In the genomic region with DNA sequence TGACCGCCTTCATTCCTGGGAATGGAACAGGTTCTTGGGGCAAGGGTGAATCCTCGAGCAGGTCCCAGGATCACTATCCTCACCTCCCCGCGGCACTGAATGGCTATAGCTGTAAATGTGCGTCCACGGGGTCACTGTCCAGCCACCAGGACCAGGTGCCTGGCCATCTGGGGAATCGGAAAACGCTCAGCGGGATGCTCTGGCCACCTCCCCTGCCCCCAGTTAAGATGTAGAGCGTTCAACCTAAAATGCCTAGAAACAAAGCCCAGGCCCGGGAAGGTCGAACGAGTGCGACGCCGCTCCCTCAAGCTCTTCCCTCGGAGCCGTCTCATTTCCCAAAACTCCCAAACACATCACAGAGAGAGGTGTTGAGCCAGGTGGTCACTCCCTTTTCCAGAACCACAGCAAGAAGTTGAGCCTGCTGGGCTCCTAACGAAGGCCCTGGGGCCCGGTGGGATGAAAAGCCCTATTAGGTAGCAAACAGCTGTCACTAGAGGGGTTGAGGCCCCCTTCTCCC, we compare ENCODE assay signal across 8 cellular contexts. TPM values are rescaled to one million over a fixed set of nuclear protein-coding genes. Genes with fewer than 3 reads are reported as not detected.
DNase-seq lines count a peak whose midpoint lies in the region; ATAC-seq and TF ChIP-seq lines count a peak whose summit lies in the region.

No MANE protein-coding gene starts in this region.

- peak; percentile 34 for DNase-seq in GM23248
- DNase-seq in activated T-helper 1 cell treated with anti-CD3 and anti-CD28 coated beads, Interleukin-12 subunit alpha, Interleukin-12 subunit beta, Interleukin-2, Interleukin-4 antibody, amounts not matched to agents 30 ng/mL and 10 ng/mL and 1 ng/mL, durations not matched to agents 14 hours and 24 hours and 36 hours (ENCODE audit: low spot score), result no peak
- DNase-seq in heart right ventricle, result no peak
- DNase-seq in gastrocnemius medialis, result no peak
- DNase-seq in COLO668 (lab: John Stamatoyannopoulos, UW; ENCODE audit: unreplicated experiment), result no peak
- DNase-seq in NCI-H1092 (lab: John Stamatoyannopoulos, UW), result no peak
- DNase-seq in NCI-H2227 (lab: John Stamatoyannopoulos, UW; ENCODE audit: unreplicated experiment), result no peak

- peaks cover 13% of the 10 kb centered on the region for H3F3A ChIP-seq in GM23248 (ENCODE audit: insufficient read depth)

- intact Hi-C loops in activated T-helper 1 cell treated with anti-CD3 and anti-CD28 coated beads, Interleukin-12 subunit alpha, Interleukin-12 subunit beta, Interleukin-2, Interleukin-4 antibody, amounts not matched to agents 30 ng/mL and 10 ng/mL and 1 ng/mL, durations not matched to agents 14 hours and 24 hours and 36 hours (cut with micrococcal nuclease), result loop anchor here (1.0 kb wide), 8 partner anchors 19 to 923 kb away; a partner anchor contains a TSS
- intact Hi-C loops in heart right ventricle (cut with DNase I) (loop anchor here in 4 of 10 donors (1.0 to 10.0 kb wide), 4 partner anchors 17 to 249 kb away; a partner anchor contains a TSS), gastrocnemius medialis (cut with DNase I; ENCODE audit: low total_unique reads) (loop anchor here (1.0 to 10.0 kb wide), 6 partner anchors 19 to 1049 kb away; a partner anchor contains a TSS)

- peaks cover 84% of the 10 kb centered on the region for H3K79me2 ChIP-seq in GM23248 (ENCODE audit: insufficient read depth)

- H2AFZ ChIP-seq in GM23248, result peak overlapping the region; percentile 66

- TF ChIP-seq CTCF in heart right ventricle (IDR thresholded peaks at IDR 0.05) (no peak), gastrocnemius medialis (IDR thresholded peaks at IDR 0.05 in 4 of 5, conservative IDR thresholded peaks at IDR 0.05 in 1 of 5) (no peak)

- H3K27me3 ChIP-seq in GM23248 (replicated peaks; ENCODE audit: insufficient read depth) (no peaks in the 10 kb centered on the region), heart right ventricle (no peaks in the 10 kb centered on the region), gastrocnemius medialis (no peaks in the 10 kb centered on the region)

- H3K27ac ChIP-seq in GM23248 (peak overlapping the region; percentile 59), heart right ventricle (peak overlapping the region; percentile 94 to 99 (median 96)), gastrocnemius medialis (peak overlapping the region; percentile 91 to 98 (median 96))

- peak overlapping the region; percentile 74 for H3K4me2 ChIP-seq in GM23248 (ENCODE audit: unreplicated experiment)

- H3K4me3 ChIP-seq in GM23248, result peak overlapping the region; percentile 88
- peak overlapping the region; percentile 70 to 98 (median 92) for H3K4me3 ChIP-seq in heart right ventricle
- H3K4me3 ChIP-seq in gastrocnemius medialis, result peak overlapping the region; percentile 74 to 98 (median 92)

- H3K27me3 Mint-ChIP-seq in activated T-helper 1 cell treated with anti-CD3 and anti-CD28 coated beads, Interleukin-12 subunit alpha, Interleukin-12 subunit beta, Interleukin-2, Interleukin-4 antibody, amounts not matched to agents 30 ng/mL and 10 ng/mL and 1 ng/mL, durations not matched to agents 14 hours and 24 hours and 36 hours (ENCODE audit: insufficient read depth), result no peaks in the 10 kb centered on the region

- H3K36me3 Mint-ChIP-seq in activated T-helper 1 cell treated with anti-CD3 and anti-CD28 coated beads, Interleukin-12 subunit alpha, Interleukin-12 subunit beta, Interleukin-2, Interleukin-4 antibody, amounts not matched to agents 30 ng/mL and 10 ng/mL and 1 ng/mL, durations not matched to agents 14 hours and 24 hours and 36 hours (ENCODE audit: low read depth), result peaks cover 2% of the 10 kb centered on the region

- H3K4me1 Mint-ChIP-seq in activated T-helper 1 cell treated with anti-CD3 and anti-CD28 coated beads, Interleukin-12 subunit alpha, Interleukin-12 subunit beta, Interleukin-2, Interleukin-4 antibody, amounts not matched to agents 30 ng/mL and 10 ng/mL and 1 ng/mL, durations not matched to agents 14 hours and 24 hours and 36 hours (ENCODE audit: low read depth), result peaks cover 38% of the 10 kb centered on the region

- H3K9me3 ChIP-seq in GM23248 (ENCODE audit: low read depth) (no peaks in the 10 kb centered on the region), heart right ventricle (peaks cover 0 to 10% (median 0%) of the 10 kb centered on the region in 11 donors), gastrocnemius medialis (no peaks in the 10 kb centered on the region)

- no peaks in the 10 kb centered on the region for H3K36me3 ChIP-seq in GM23248 (ENCODE audit: low read depth)
- peaks cover 0 to 24% (median 4%) of the 10 kb centered on the region in 9 donors for H3K36me3 ChIP-seq in heart right ventricle
- peaks cover 0 to 1% of the 10 kb centered on the region in 2 donors for H3K36me3 ChIP-seq in gastrocnemius medialis

- no peak for ATAC-seq in heart right ventricle
- ATAC-seq in gastrocnemius medialis, result no peak
- ATAC-seq in HG03025 (IDR thresholded peaks at IDR 0.05; ENCODE audit: low FRiP score, unreplicated experiment), result no peak

- H4K20me1 ChIP-seq in GM23248 (ENCODE audit: insufficient read depth), result no peaks in the 10 kb centered on the region

- in situ Hi-C loops in GM23248 (cut with MboI) (no loop called here), gastrocnemius medialis (cut with MboI; ENCODE audit: low sequenced_read_pairs in 4 of 4) (no loop called here)

- H3K27ac Mint-ChIP-seq in activated T-helper 1 cell treated with anti-CD3 and anti-CD28 coated beads, Interleukin-12 subunit alpha, Interleukin-12 subunit beta, Interleukin-2, Interleukin-4 antibody, amounts not matched to agents 30 ng/mL and 10 ng/mL and 1 ng/mL, durations not matched to agents 14 hours and 24 hours and 36 hours, result peak overlapping the region; percentile 93

- no peaks in the 10 kb centered on the region for H3K9me2 ChIP-seq in GM23248 (ENCODE audit: insufficient read depth)

- H3K9ac ChIP-seq in GM23248, result peak overlapping the region; percentile 92

- TF ChIP-seq POLR2A in gastrocnemius medialis (IDR thresholded peaks at IDR 0.05), result no peak

- H3K9me3 Mint-ChIP-seq in activated T-helper 1 cell treated with anti-CD3 and anti-CD28 coated beads, Interleukin-12 subunit alpha, Interleukin-12 subunit beta, Interleukin-2, Interleukin-4 antibody, amounts not matched to agents 30 ng/mL and 10 ng/mL and 1 ng/mL, durations not matched to agents 14 hours and 24 hours and 36 hours, result no peaks in the 10 kb centered on the region

- WGBS in GM23248 (ENCODE audit: low coverage in 1 of 2, low lambda C conversion rate in 2 of 2, missing lambda C conversion rate in 2 of 2), 2 experiments, result 5% methylated on average over 20 of the region's 20 CpGs
- 3% methylated on average over 20 of the region's 20 CpGs for WGBS in heart right ventricle, 2 donors

- peak overlapping the region; percentile 92 for H3K4me3 Mint-ChIP-seq in activated T-helper 1 cell treated with anti-CD3 and anti-CD28 coated beads, Interleukin-12 subunit alpha, Interleukin-12 subunit beta, Interleukin-2, Interleukin-4 antibody, amounts not matched to agents 30 ng/mL and 10 ng/mL and 1 ng/mL, durations not matched to agents 14 hours and 24 hours and 36 hours

- H3K4me1 ChIP-seq in GM23248 (ENCODE audit: insufficient read depth), result peaks cover 19% of the 10 kb centered on the region
- peaks cover 23 to 52% (median 40%) of the 10 kb centered on the region in 9 donors for H3K4me1 ChIP-seq in heart right ventricle
- peaks cover 32 to 35% of the 10 kb centered on the region in 2 donors for H3K4me1 ChIP-seq in gastrocnemius medialis

RNA-seq across cellular contexts. Expression of a gene that starts 0.8 kb away (rescaled TPM):
- 13.3 and 29.5 TPM in 2 replicates for total RNA-seq in GM23248 (2014; rRNA removed; shearing (Covaris generic))
- polyA plus RNA-seq in GM23248 (2016; fragmentation: Nextera tagmentation; extraction: Ambion mirVana) (10.0 and 11.5 TPM in 2 replicates), heart right ventricle (10 to 100 TPM; 19.1 to 89.5 TPM)
- 49.8 and 55.4 TPM in 2 replicates for total RNA-seq in activated T-helper 1 cell treated with anti-CD3 and anti-CD28 coated beads, Interleukin-12 subunit alpha, Interleukin-12 subunit beta, Interleukin-2, Interleukin-4 antibody, amounts not matched to agents 30 ng/mL and 10 ng/mL and 1 ng/mL, durations not matched to agents 14 hours and 24 hours and 36 hours
- total RNA-seq in heart right ventricle (10 to 100 TPM; 16.8 to 73.8 (median 21.0) TPM), gastrocnemius medialis (10 to 100 TPM in 1 of 4 donors, 1 to 10 TPM in 3; 6.8 to 12.2 (median 7.5) TPM)

RNA-seq across cellular contexts. Expression of a gene that starts 17.5 kb away (rescaled TPM):
- 20.2 and 23.0 TPM in 2 replicates for total RNA-seq in GM23248 (2014; rRNA removed; shearing (Covaris generic))
- polyA plus RNA-seq in GM23248 (2016; fragmentation: Nextera tagmentation; extraction: Ambion mirVana), result 11.1 and 11.2 TPM in 2 replicates
- 61.8 and 62.8 TPM in 2 replicates for total RNA-seq in activated T-helper 1 cell treated with anti-CD3 and anti-CD28 coated beads, Interleukin-12 subunit alpha, Interleukin-12 subunit beta, Interleukin-2, Interleukin-4 antibody, amounts not matched to agents 30 ng/mL and 10 ng/mL and 1 ng/mL, durations not matched to agents 14 hours and 24 hours and 36 hours
- 100 to 1,000 TPM in 2 of 10 donors, 10 to 100 TPM in 8; 62.8 to 116 (median 73.3) TPM for total RNA-seq in heart right ventricle
- polyA plus RNA-seq in heart right ventricle, result 100 to 1,000 TPM in 1 of 2 donors, 10 to 100 TPM in 1; 76.7 to 247 TPM
- 100 to 1,000 TPM in 2 of 4 donors, 10 to 100 TPM in 2; 31.9 to 124 (median 99.6) TPM for total RNA-seq in gastrocnemius medialis

RNA-seq across cellular contexts. Expression of a gene that starts 25.6 kb away (rescaled TPM):
- 1.5 and 3.2 TPM in 2 replicates for total RNA-seq in GM23248 (2014; rRNA removed; shearing (Covaris generic))
- polyA plus RNA-seq in GM23248 (2016; fragmentation: Nextera tagmentation; extraction: Ambion mirVana) (4.9 and 5.8 TPM in 2 replicates), heart right ventricle (1 to 10 TPM; 4.7 to 7.3 TPM)
- total RNA-seq in activated T-helper 1 cell treated with anti-CD3 and anti-CD28 coated beads, Interleukin-12 subunit alpha, Interleukin-12 subunit beta, Interleukin-2, Interleukin-4 antibody, amounts not matched to agents 30 ng/mL and 10 ng/mL and 1 ng/mL, durations not matched to agents 14 hours and 24 hours and 36 hours, result 8.6 and 10.7 TPM in 2 replicates
- total RNA-seq in heart right ventricle (10 to 100 TPM; 10.6 to 22.1 (median 15.4) TPM), gastrocnemius medialis (10 to 100 TPM in 3 of 4 donors, 1 to 10 TPM in 1; 7.6 to 18.3 (median 13.2) TPM)

RNA-seq across cellular contexts. Expression of a gene that starts 28.0 kb away (rescaled TPM):
- total RNA-seq in GM23248 (2014; rRNA removed; shearing (Covaris generic)), result 10.1 and 12.8 TPM in 2 replicates
- polyA plus RNA-seq in GM23248 (2016; fragmentation: Nextera tagmentation; extraction: Ambion mirVana), result 5.1 and 5.6 TPM in 2 replicates
- total RNA-seq in activated T-helper 1 cell treated with anti-CD3 and anti-CD28 coated beads, Interleukin-12 subunit alpha, Interleukin-12 subunit beta, Interleukin-2, Interleukin-4 antibody, amounts not matched to agents 30 ng/mL and 10 ng/mL and 1 ng/mL, durations not matched to agents 14 hours and 24 hours and 36 hours, result 21.9 and 25.2 TPM in 2 replicates
- 1 to 10 TPM; 3.8 to 7.8 (median 5.3) TPM for total RNA-seq in heart right ventricle
- 10 to 100 TPM in 1 of 2 donors, 1 to 10 TPM in 1; 1.9 to 15.6 TPM for polyA plus RNA-seq in heart right ventricle
- total RNA-seq in gastrocnemius medialis, result 1 to 10 TPM; 3.3 to 9.0 (median 5.6) TPM

RNA-seq across cellular contexts. Expression of a gene that starts 39.5 kb away (rescaled TPM):
- 0.25 TPM in 1 of 2 replicates, not detected in the other for total RNA-seq in GM23248 (2014; rRNA removed; shearing (Covaris generic))
- 0.14 and 0.27 TPM in 2 replicates for polyA plus RNA-seq in GM23248 (2016; fragmentation: Nextera tagmentation; extraction: Ambion mirVana)
- total RNA-seq in activated T-helper 1 cell treated with anti-CD3 and anti-CD28 coated beads, Interleukin-12 subunit alpha, Interleukin-12 subunit beta, Interleukin-2, Interleukin-4 antibody, amounts not matched to agents 30 ng/mL and 10 ng/mL and 1 ng/mL, durations not matched to agents 14 hours and 24 hours and 36 hours, result 7.6 and 8.2 TPM in 2 replicates
- 1 to 10 TPM in 4 of 10 donors, under 1 TPM in 6; 0.40 to 2.1 (median 0.86) TPM for total RNA-seq in heart right ventricle
- polyA plus RNA-seq in heart right ventricle, result 1 to 10 TPM; 1.4 to 5.2 TPM
- total RNA-seq in gastrocnemius medialis, result 1 to 10 TPM in 1 of 4 donors, under 1 TPM in 3; 0.72 to 1.8 (median 0.87) TPM
